In the genomic region with DNA sequence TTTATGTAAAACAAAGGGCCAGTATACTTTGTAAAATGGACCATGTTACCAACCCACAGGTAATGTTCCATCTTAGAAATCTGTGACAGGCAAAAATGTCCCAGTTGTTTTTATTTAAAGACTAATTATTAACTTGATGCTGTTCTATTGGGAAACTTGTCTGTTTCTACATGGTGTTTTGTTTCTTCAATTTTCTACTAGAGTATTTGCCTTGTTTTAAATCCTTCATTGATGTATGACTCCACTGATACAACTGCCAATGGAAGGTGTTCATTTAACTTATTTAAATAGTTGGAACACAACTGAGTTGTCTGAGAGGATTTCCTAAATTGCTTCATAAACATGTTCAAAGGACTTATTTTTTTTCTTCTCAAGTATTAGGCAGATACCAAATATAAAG, we compare ENCODE assay signal across 23 cellular contexts.
"Had no signal": no experiment of that assay in that cellular context is flagged by ENCODE, and none has a peak within 500 bp of the region (broad histone marks: within the 10 kb centered on the region; RNA-seq: fewer than 3 reads in every experiment).

No MANE protein-coding gene starts in this region.

- FAIRE-seq: endothelial cell of umbilical vein, keratinocyte, pancreas had no signal

- H3K27ac ChIP-seq: coronary artery, esophagus muscularis mucosa, heart right ventricle, pancreas, tibial artery had no signal

- H3K36me3 ChIP-seq: esophagus muscularis mucosa, heart right ventricle, pancreas, tibial artery had no signal

- H3K4me3 ChIP-seq: coronary artery, esophagus muscularis mucosa, heart right ventricle, pancreas, testis, tibial artery had no signal

- H3K27me3 ChIP-seq: esophagus muscularis mucosa, heart right ventricle, pancreas, testis, tibial artery had no signal

- ATAC-seq: heart right ventricle; natural killer cell; pancreas; sciatic nerve; stimulated activated effector memory CD8-positive, alpha-beta T cell treated with anti-CD3 and anti-CD28 coated beads, Interleukin-12 subunit alpha, Interleukin-12 subunit beta, amount 100 ng/mL, for 72 hours had no signal

- DNase-seq: dermis blood vessel endothelial cell; effector memory CD4-positive, alpha-beta T cell; foreskin melanocyte; glutamatergic neuron; heart right ventricle; hypothalamus; immature natural killer cell; mammary epithelial cell; natural killer cell; occipital lobe; pancreas; stimulated activated CD4-positive, alpha-beta T cell treated with anti-CD3 and anti-CD28 coated beads, Interleukin-2, amount 100 ng/mL, for 24 hours; stimulated activated CD4-positive, alpha-beta T cell treated with anti-CD3 and anti-CD28 coated beads, Interleukin-4, amount 100 ng/mL, for 24 hours; stimulated activated naive CD4-positive, alpha-beta T cell treated with Interleukin-2 at 50 U/mL for 16 hours; substantia nigra; tibial artery had no signal

- H3K9me3 ChIP-seq: esophagus muscularis mucosa, heart right ventricle, pancreas, testis, tibial artery had no signal
